1 cellular context compared by ENCODE assay signal in genomic region chr2:96404446-96405373, GRCh38.
TF ChIP-seq lines count a peak whose summit lies in the region.

No MANE protein-coding gene starts in this region.

TF ChIP-seq in WTC11, 78 proteins besides CTCF, POLR2A, EP300 and RAD21 (continued from another document):
- no peak for TF ChIP-seq PREB (CRISPR knock-in tag; IDR thresholded peaks at IDR 0.05; ENCODE audit: borderline replicate concordance)
